In the genomic region with DNA sequence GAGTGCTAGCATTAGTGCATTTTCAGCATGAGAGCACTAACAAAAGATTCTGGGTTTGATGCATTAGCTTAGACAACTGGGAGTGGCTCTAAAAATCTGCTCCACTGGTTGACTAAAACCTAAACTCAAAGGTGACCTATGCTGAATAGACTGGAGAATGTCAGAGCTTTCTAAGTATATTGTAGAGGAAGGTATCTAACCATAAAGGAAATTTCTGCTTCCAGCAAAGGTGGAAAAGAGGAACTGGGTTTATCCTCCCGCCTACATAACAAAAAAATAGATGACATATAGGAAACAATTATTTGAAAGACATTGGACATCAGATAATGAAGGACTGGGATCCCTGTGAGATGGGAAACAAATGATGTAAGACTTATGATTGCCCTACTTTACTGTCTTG, we compare ENCODE assay signal across 20 cellular contexts. TPM values are rescaled to one million over a fixed set of nuclear protein-coding genes. Genes with fewer than 3 reads are reported as not detected.
"Had no signal": no experiment of that assay in that cellular context is flagged by ENCODE, and none has a peak within 500 bp of the region (broad histone marks: within the 10 kb centered on the region; RNA-seq: fewer than 3 reads in every experiment).

No MANE protein-coding gene starts in this region.

- H3K9me3 ChIP-seq: esophagus squamous epithelium had no signal

- H3K9ac ChIP-seq: neural progenitor cell had no signal

- H2AFZ ChIP-seq: neural progenitor cell had no signal

- DNase-seq: activated CD4-positive, alpha-beta T cell treated with anti-CD3 and anti-CD28 coated beads, Interleukin-2, amount 10 ng/mL, durations not matched to agents 7 days and 5 days; activated CD4-positive, CD25-positive, alpha-beta regulatory T cell; activated naive CD8-positive, alpha-beta T cell treated with anti-CD3 and anti-CD28 coated beads for 36 hours; cortex of kidney; effector CD8-positive, alpha-beta T cell; esophagus squamous epithelium; hippocampal formation; kidney; left ventricle myocardium inferior; naive B cell; spleen had no signal

- FAIRE-seq: endothelial cell of umbilical vein, kidney had no signal

- H3K4me1 ChIP-seq: esophagus squamous epithelium, left ventricle myocardium inferior, neural progenitor cell had no signal

- H3K27ac ChIP-seq: esophagus squamous epithelium, left ventricle myocardium inferior, neural progenitor cell, thoracic aorta had no signal

- H3K4me3 ChIP-seq: esophagus squamous epithelium, left ventricle myocardium inferior, neural progenitor cell, spleen, thoracic aorta had no signal

- H3K27me3 ChIP-seq: neural progenitor cell had no signal

- H3K4me2 ChIP-seq: neural progenitor cell had no signal

- ATAC-seq: sciatic nerve had no signal

- H3K36me3 ChIP-seq: esophagus squamous epithelium, left ventricle myocardium inferior, neural progenitor cell, spleen, thoracic aorta had no signal

RNA-seq across cellular contexts. Expression of gene CR2, which starts 35.8 kb away (rescaled TPM):
- total RNA-seq: activated CD4-positive, alpha-beta T cell treated with anti-CD3 and anti-CD28 coated beads, Interleukin-2, amount 10 ng/mL, durations not matched to agents 7 days and 5 days; activated T-helper 1 cell treated with anti-CD3 and anti-CD28 coated beads, Interleukin-12 subunit alpha, Interleukin-12 subunit beta, Interleukin-2, Interleukin-4 antibody, amounts not matched to agents 30 ng/mL and 10 ng/mL and 1 ng/mL, durations not matched to agents 14 hours and 24 hours and 36 hours; endothelial cell of umbilical vein; esophagus squamous epithelium; fibroblast of villous mesenchyme; left ventricle myocardium inferior; osteocyte; pulmonary artery endothelial cell; ureter had no signal
- polyA plus RNA-seq: endothelial cell of umbilical vein had no signal
